33 cellular contexts compared by ENCODE assay signal in the genomic region with DNA sequence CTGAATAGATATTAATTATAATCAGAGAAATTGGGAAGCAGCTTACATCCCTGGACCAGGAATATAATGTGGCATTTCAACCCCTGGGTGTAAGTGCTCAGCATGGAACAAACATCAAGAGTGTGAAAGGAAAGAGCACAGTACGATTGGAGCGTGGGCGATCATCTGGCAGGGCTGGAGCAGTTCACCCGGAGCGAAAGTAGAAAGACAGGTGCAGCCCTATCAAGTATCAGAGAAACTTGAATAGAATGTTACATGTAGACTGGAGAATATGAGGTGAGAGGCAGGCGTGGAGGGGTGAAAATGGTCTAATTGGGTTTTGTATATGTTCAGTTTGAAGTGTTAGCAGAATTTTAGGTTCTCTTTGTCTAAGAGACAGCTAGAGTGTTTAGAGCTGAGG.
"Had no signal": no experiment of that assay in that cellular context is flagged by ENCODE, and none has a peak within 500 bp of the region (broad histone marks: within the 10 kb centered on the region; RNA-seq: fewer than 3 reads in every experiment).

No MANE protein-coding gene starts in this region.

- H3K9me3 Mint-ChIP-seq: activated CD4-positive, alpha-beta memory T cell treated with anti-CD3 and anti-CD28 coated beads, Interleukin-2, amount 10 ng/mL, durations not matched to agents 7 days and 5 days; activated naive CD4-positive, alpha-beta T cell treated with anti-CD3 and anti-CD28 coated beads, Interleukin-2, amount 50 U/mL, for 24 hours; activated naive CD8-positive, alpha-beta T cell treated with anti-CD3 and anti-CD28 coated beads, Interleukin-2, amount 10 ng/mL, durations not matched to agents 7 days and 5 days; activated T-cell treated with anti-CD3 and anti-CD28 coated beads, Interleukin-2, amount 50 U/mL, for 72 hours had no signal

- H3K9me3 ChIP-seq: body of pancreas, breast epithelium, MG63, SJCRH30 had no signal

- H3K4me3 Mint-ChIP-seq: activated CD4-positive, alpha-beta memory T cell treated with anti-CD3 and anti-CD28 coated beads, Interleukin-2, amount 10 ng/mL, durations not matched to agents 7 days and 5 days; activated naive CD4-positive, alpha-beta T cell treated with anti-CD3 and anti-CD28 coated beads, Interleukin-2, amount 50 U/mL, for 24 hours; activated naive CD8-positive, alpha-beta T cell treated with anti-CD3 and anti-CD28 coated beads, Interleukin-2, amount 10 ng/mL, durations not matched to agents 7 days and 5 days; activated T-cell treated with anti-CD3 and anti-CD28 coated beads, Interleukin-2, amount 50 U/mL, for 72 hours; activated T-helper 17 cell treated with anti-CD3 and anti-CD28 coated beads, Interleukin-2, amount 50 U/mL, for 72 hours had no signal

- H3K4me3 ChIP-seq: body of pancreas, breast epithelium, MG63, PC-9, SJCRH30, SK-N-MC had no signal

- H3K27me3 Mint-ChIP-seq: activated CD4-positive, alpha-beta memory T cell treated with anti-CD3 and anti-CD28 coated beads, Interleukin-2, amount 10 ng/mL, durations not matched to agents 7 days and 5 days; activated naive CD4-positive, alpha-beta T cell treated with anti-CD3 and anti-CD28 coated beads, Interleukin-2, amount 50 U/mL, for 24 hours; activated naive CD8-positive, alpha-beta T cell treated with anti-CD3 and anti-CD28 coated beads, Interleukin-2, amount 10 ng/mL, durations not matched to agents 7 days and 5 days; activated T-helper 17 cell treated with anti-CD3 and anti-CD28 coated beads, Interleukin-2, amount 50 U/mL, for 72 hours had no signal

- DNase-seq: activated CD4-positive, alpha-beta memory T cell treated with anti-CD3 and anti-CD28 coated beads, Interleukin-2, amount 10 ng/mL, durations not matched to agents 7 days and 5 days; activated CD4-positive, alpha-beta T cell treated with anti-CD3 and anti-CD28 coated beads for 1 hour; activated CD4-positive, alpha-beta T cell treated with anti-CD3 and anti-CD28 coated beads for 48 hours; activated CD4-positive, CD25-positive, alpha-beta regulatory T cell; activated effector memory CD4-positive, alpha-beta T cell treated with anti-CD3 and anti-CD28 coated beads, Interleukin-2, amount 50 U/mL, for 16 hours; activated naive CD4-positive, alpha-beta T cell; activated naive CD8-positive, alpha-beta T cell treated with anti-CD3 and anti-CD28 coated beads, Interleukin-2, amount 10 ng/mL, durations not matched to agents 7 days and 5 days; activated T-cell treated with anti-CD3 and anti-CD28 coated beads, Interleukin-2, amount 50 U/mL, for 1 hour; activated T-cell treated with anti-CD3 and anti-CD28 coated beads, Interleukin-2, amount 50 U/mL, for 72 hours; amygdala; body of pancreas; Kasumi-1; KG1; MG63; NCI-H1048; NCI-H1105 treated with DMSO at 0.1 percent for 48 hours; NCI-H1436; NCI-H1694; NCI-H1930; NCI-H2081 treated with DMSO at 0.1 percent for 48 hours; NCI-H345; NCI-H524 treated with DMSO at 0.1 percent for 48 hours; NCI-H82; NK-92 treated with Interleukin-12 subunit alpha and Interleukin-12 subunit beta, amount 100 ng/mL, for 24 hours; PC-9; Right ventricle myocardium superior; SJCRH30; T1000; WERI-Rb-1 had no signal

- H3K36me3 Mint-ChIP-seq: activated naive CD8-positive, alpha-beta T cell treated with anti-CD3 and anti-CD28 coated beads, Interleukin-2, amount 10 ng/mL, durations not matched to agents 7 days and 5 days had no signal

- H3K27ac Mint-ChIP-seq: activated CD4-positive, alpha-beta memory T cell treated with anti-CD3 and anti-CD28 coated beads, Interleukin-2, amount 10 ng/mL, durations not matched to agents 7 days and 5 days; activated naive CD4-positive, alpha-beta T cell treated with anti-CD3 and anti-CD28 coated beads, Interleukin-2, amount 50 U/mL, for 24 hours; activated naive CD8-positive, alpha-beta T cell treated with anti-CD3 and anti-CD28 coated beads, Interleukin-2, amount 10 ng/mL, durations not matched to agents 7 days and 5 days; activated T-cell treated with anti-CD3 and anti-CD28 coated beads, Interleukin-2, amount 50 U/mL, for 72 hours; activated T-helper 17 cell treated with anti-CD3 and anti-CD28 coated beads, Interleukin-2, amount 50 U/mL, for 72 hours had no signal
